8 cellular contexts compared by ENCODE assay signal in genomic region chr10:79446451-79447020, GRCh38. TPM values are rescaled to one million over a fixed set of nuclear protein-coding genes. Genes with fewer than 3 reads are reported as not detected.
DNase-seq lines count a peak whose midpoint lies in the region; ATAC-seq and TF ChIP-seq lines count a peak whose summit lies in the region.

No MANE protein-coding gene starts in this region.

- H3K4me2 ChIP-seq in PC-9 (peak overlapping the region; percentile 84), Karpas-422 (ENCODE audit: low read depth, low read length, poor library complexity, severe bottlenecking) (no peak overlapping the region)

- peaks cover 24% of the 10 kb centered on the region for H3K4me1 ChIP-seq in CD8-positive, alpha-beta T cell (ENCODE audit: insufficient read depth, low read length)
- H3K4me1 ChIP-seq in PC-9 (replicated peaks; ENCODE audit: insufficient read depth) (peaks cover 38% of the 10 kb centered on the region), Karpas-422 (ENCODE audit: low read length) (peaks cover 18% of the 10 kb centered on the region)

- H3K27ac Mint-ChIP-seq in CD8-positive, alpha-beta T cell: no peak overlapping the region
- peak overlapping the region; percentile 44 for H3K27ac Mint-ChIP-seq in MCF 10A (ENCODE audit: low read depth, unreplicated experiment)
- H3K27ac Mint-ChIP-seq in stimulated activated naive CD8-positive, alpha-beta T cell treated with anti-CD3 and anti-CD28 coated beads, Interleukin-15, Interleukin-2, amounts not matched to agents 100 ng/mL and 50 ng/mL, for 24 hours: no peak overlapping the region

- no peaks in the 10 kb centered on the region for H3K27me3 ChIP-seq in CD8-positive, alpha-beta T cell (ENCODE audit: insufficient read depth, low read length)
- H3K27me3 ChIP-seq in PC-9 (ENCODE audit: insufficient read depth, low read depth) (no peaks in the 10 kb centered on the region), layer of hippocampus (ENCODE audit: control insufficient read depth, insufficient read depth, low read length) (no peaks in the 10 kb centered on the region), Karpas-422 (ENCODE audit: low read length) (no peaks in the 10 kb centered on the region)

- H3K27me3 Mint-ChIP-seq in CD8-positive, alpha-beta T cell (ENCODE audit: low read depth): no peaks in the 10 kb centered on the region
- H3K27me3 Mint-ChIP-seq in MCF 10A (ENCODE audit: insufficient read depth, unreplicated experiment): no peaks in the 10 kb centered on the region
- H3K27me3 Mint-ChIP-seq in stimulated activated naive CD8-positive, alpha-beta T cell treated with anti-CD3 and anti-CD28 coated beads, Interleukin-15, Interleukin-2, amounts not matched to agents 100 ng/mL and 50 ng/mL, for 24 hours: peaks cover 14% of the 10 kb centered on the region

- H3K9me2 ChIP-seq in PC-9 (ENCODE audit: insufficient read depth): no peaks in the 10 kb centered on the region
- H3K9me2 ChIP-seq in Karpas-422 (replicated peaks; ENCODE audit: insufficient read depth, low read length): no peaks in the 10 kb centered on the region

- ATAC-seq in CD8-positive, alpha-beta T cell: no peak

- H3K9ac ChIP-seq in Karpas-422 (ENCODE audit: low read length): no peak overlapping the region

- H2AFZ ChIP-seq in PC-9 (no peak overlapping the region), Karpas-422 (ENCODE audit: low read length) (no peak overlapping the region)

- intact Hi-C loops in CD8-positive, alpha-beta T cell (cut with DNase I, micrococcal nuclease): loop anchor here (5.0 to 10.0 kb wide), 6 partner anchors 162 to 758 kb away; partner anchors contain the start of genes ANXA11 (in 2 of the 2), TMEM254 (in 1 of the 2) and ZMIZ1 (in 1 of the 2)
- intact Hi-C loops in PC-9 (cut with micrococcal nuclease; ENCODE audit: unreplicated experiment): loop anchor here (5.0 to 10.0 kb wide), 2 partner anchors 44 to 292 kb away; no protein-coding TSS in a partner anchor
- intact Hi-C loops in MCF 10A (cut with micrococcal nuclease): no loop called here

- H3K27ac ChIP-seq in CD8-positive, alpha-beta T cell (ENCODE audit: low read depth, low read length): no peak overlapping the region
- no peak overlapping the region for H3K27ac ChIP-seq in PC-9
- H3K27ac ChIP-seq in layer of hippocampus (ENCODE audit: low read depth, low read length): peak overlapping the region; percentile 59
- H3K27ac ChIP-seq in Karpas-422 (ENCODE audit: low read length): no peak overlapping the region

- peak overlapping the region; percentile 59 for H3K4me3 ChIP-seq in CD8-positive, alpha-beta T cell (ENCODE audit: low read depth, low read length)
- no peak overlapping the region for H3K4me3 ChIP-seq in PC-9
- no peak overlapping the region for H3K4me3 ChIP-seq in Karpas-422 (ENCODE audit: low read length)

- DNase-seq in CD8-positive, alpha-beta T cell: peak in 5 of 7 experiments; percentile 20 to 57 (median 29)
- DNase-seq in PC-9: peak in 1 of 2 experiments; percentile 34
- DNase-seq in MCF 10A (ENCODE audit: unreplicated experiment): no peak
- DNase-seq in H4 (ENCODE audit: low spot score): no peak
- DNase-seq in Karpas-422: no peak
- DNase-seq in GDM1 (lab: John Stamatoyannopoulos, UW): no peak

- H4K20me1 ChIP-seq in PC-9 (ENCODE audit: insufficient read depth): no peaks in the 10 kb centered on the region
- H4K20me1 ChIP-seq in Karpas-422 (ENCODE audit: insufficient read depth, low read depth, low read length): no peaks in the 10 kb centered on the region

- no peaks in the 10 kb centered on the region for H3K9me3 ChIP-seq in CD8-positive, alpha-beta T cell (ENCODE audit: low read length)
- H3K9me3 ChIP-seq in PC-9 (ENCODE audit: insufficient read depth, low read depth): no peaks in the 10 kb centered on the region
- H3K9me3 ChIP-seq in Karpas-422 (ENCODE audit: low read length): no peaks in the 10 kb centered on the region

- no peaks in the 10 kb centered on the region for H3K36me3 Mint-ChIP-seq in CD8-positive, alpha-beta T cell
- H3K36me3 Mint-ChIP-seq in MCF 10A (ENCODE audit: insufficient read depth, unreplicated experiment): no peaks in the 10 kb centered on the region
- H3K36me3 Mint-ChIP-seq in stimulated activated naive CD8-positive, alpha-beta T cell treated with anti-CD3 and anti-CD28 coated beads, Interleukin-15, Interleukin-2, amounts not matched to agents 100 ng/mL and 50 ng/mL, for 24 hours (ENCODE audit: low read depth): no peaks in the 10 kb centered on the region

- POLR2A ChIA-PET in CD8-positive, alpha-beta T cell (lab: Charles Lee): no interaction called here
- POLR2A ChIA-PET in PC-9 (lab: Charles Lee; ENCODE audit: unreplicated experiment): interaction anchor here (0.5 to 0.6 kb wide), 2 partner anchors 729 to 1010 kb away, joined by 4 to 5 read pairs; no protein-coding TSS in a partner anchor
- POLR2A ChIA-PET in MCF 10A (lab: Yijun Ruan, JAX): interaction anchor here (1.0 kb wide), 1 partner anchor 8 kb away, joined by 12 read pairs; no protein-coding TSS in a partner anchor

- H3K4me3 Mint-ChIP-seq in CD8-positive, alpha-beta T cell: peak overlapping the region; percentile 81
- peak overlapping the region; percentile 72 for H3K4me3 Mint-ChIP-seq in MCF 10A (ENCODE audit: unreplicated experiment)
- H3K4me3 Mint-ChIP-seq in stimulated activated naive CD8-positive, alpha-beta T cell treated with anti-CD3 and anti-CD28 coated beads, Interleukin-15, Interleukin-2, amounts not matched to agents 100 ng/mL and 50 ng/mL, for 24 hours: peak overlapping the region; percentile 80

- H3K79me2 ChIP-seq in PC-9 (ENCODE audit: low read depth) (peaks cover 17% of the 10 kb centered on the region), Karpas-422 (ENCODE audit: low read length) (no peaks in the 10 kb centered on the region)

- H3K4me1 Mint-ChIP-seq in CD8-positive, alpha-beta T cell (ENCODE audit: low read depth): peaks cover 24% of the 10 kb centered on the region
- peaks cover 21% of the 10 kb centered on the region for H3K4me1 Mint-ChIP-seq in MCF 10A (ENCODE audit: insufficient read depth, unreplicated experiment)
- peaks cover 28% of the 10 kb centered on the region for H3K4me1 Mint-ChIP-seq in stimulated activated naive CD8-positive, alpha-beta T cell treated with anti-CD3 and anti-CD28 coated beads, Interleukin-15, Interleukin-2, amounts not matched to agents 100 ng/mL and 50 ng/mL, for 24 hours (ENCODE audit: low read depth)

- H3K9me3 Mint-ChIP-seq in CD8-positive, alpha-beta T cell: no peaks in the 10 kb centered on the region
- no peaks in the 10 kb centered on the region for H3K9me3 Mint-ChIP-seq in MCF 10A (ENCODE audit: unreplicated experiment)
- H3K9me3 Mint-ChIP-seq in stimulated activated naive CD8-positive, alpha-beta T cell treated with anti-CD3 and anti-CD28 coated beads, Interleukin-15, Interleukin-2, amounts not matched to agents 100 ng/mL and 50 ng/mL, for 24 hours: no peaks in the 10 kb centered on the region

- no peak for TF ChIP-seq CTCF in CD8-positive, alpha-beta T cell (IDR thresholded peaks at IDR 0.05)
- TF ChIP-seq CTCF in PC-9 (conservative IDR thresholded peaks at IDR 0.05) (no peak), MCF 10A (IDR thresholded peaks at IDR 0.05; ENCODE audit: unreplicated experiment) (no peak)

- H3F3A ChIP-seq in PC-9 (ENCODE audit: insufficient read depth, low read depth): peaks cover 18% of the 10 kb centered on the region; the same call in 1 of the 2 replicates

- no peaks in the 10 kb centered on the region for H3K36me3 ChIP-seq in CD8-positive, alpha-beta T cell (ENCODE audit: insufficient read depth, low read length)
- H3K36me3 ChIP-seq in PC-9 (ENCODE audit: low read depth) (no peaks in the 10 kb centered on the region), Karpas-422 (ENCODE audit: insufficient read depth, low read length) (no peaks in the 10 kb centered on the region)

- CTCF ChIA-PET in CD8-positive, alpha-beta T cell (lab: Charles Lee): interaction anchor here (1.7 kb wide), 1 partner anchor 72 kb away, joined by 5 read pairs; no protein-coding TSS in a partner anchor
- CTCF ChIA-PET in PC-9 (lab: Charles Lee) (interaction anchor here (1.3 kb wide), 1 partner anchor 47 kb away, joined by 3 read pairs; no protein-coding TSS in a partner anchor), MCF 10A (lab: Yijun Ruan, JAX) (interaction anchor here (0.8 kb wide), 1 partner anchor 72 kb away, joined by 3 read pairs; no protein-coding TSS in a partner anchor)

- BruUV-seq in PC-9 (replicated peaks; lab: Mats Ljungman, UMichigan) (no TSS peak), MCF 10A (replicated peaks; lab: Mats Ljungman, UMichigan) (no TSS peak)

RNA-seq across cellular contexts. Expression of gene ZCCHC24, which starts 1.1 kb away (rescaled TPM):
- 1 to 10 TPM; 1.1 to 1.9 TPM for total RNA-seq in CD8-positive, alpha-beta T cell
- 6.0 and 6.3 TPM in 2 replicates for total RNA-seq in PC-9 (2021)
- 2.8 and 3.1 TPM in 2 replicates for total RNA-seq in MCF 10A (2022)
- 8.7 and 8.8 TPM in 2 replicates for total RNA-seq in H4 (2014; rRNA removed; shearing (Covaris generic))
- 0.60 and 0.61 TPM in 2 replicates for total RNA-seq in Karpas-422 (2014; rRNA removed; shearing (Covaris generic); ENCODE audit: low replicate concordance)

Comparison
In these comparisons a context has a peak if more than half of its experiments do, and no peak if none do; other contexts are left out.
1. DNase-seq: peak in CD8-positive, alpha-beta T cell (5 of 7); none in MCF 10A (single experiment), H4 (single experiment), Karpas-422 (single experiment) and GDM1 (single experiment).
2. Peak in every context shown above with its lines, with median percentiles within 50 percentile points of each other: H3K4me3 Mint-ChIP-seq.